ENCODE assay signal across 21 cellular contexts in genomic region chr5:148939676-148940075, GRCh38.
A peak's percentile ranks its signal among the peaks of the same experiment; 100 is the strongest.
DNase-seq lines count a peak whose midpoint lies in the region; ATAC-seq and TF ChIP-seq lines count a peak whose summit lies in the region.
"Had no signal": no experiment of that assay in that cellular context is flagged by ENCODE, and none has a peak within 500 bp of the region (broad histone marks: within the 10 kb centered on the region; RNA-seq: fewer than 3 reads in every experiment).

No MANE protein-coding gene starts in this region.

- H3K9me2 ChIP-seq in hepatocyte (replicated peaks; ENCODE audit: insufficient read depth) = no peaks in the 10 kb centered on the region

- no peaks in the 10 kb centered on the region for H3K27me3 ChIP-seq in hepatocyte
- H3K27me3 ChIP-seq: cardiac muscle cell, gastrocnemius medialis, uterus had no signal

- H3K4me2 ChIP-seq in hepatocyte = no peak overlapping the region

- H3K9me3 ChIP-seq in hepatocyte (ENCODE audit: low read depth) = no peaks in the 10 kb centered on the region
- H3K9me3 ChIP-seq: gastrocnemius medialis, uterus had no signal

- peak overlapping the region; percentile 39 for H3K27ac ChIP-seq in hepatocyte
- H3K27ac ChIP-seq: cardiac muscle cell, gastrocnemius medialis, uterus had no signal

- H3K4me3 Mint-ChIP-seq in HFFc6 = 0 out of 2 replicates have a peak overlapping the region, but pooled peaks have one; percentile 35
- H3K4me3 Mint-ChIP-seq: activated naive CD4-positive, alpha-beta T cell treated with anti-CD3 and anti-CD28 coated beads, Interleukin-2, amount 10 ng/mL, durations not matched to agents 7 days and 5 days; natural killer cell treated with Interleukin-12 subunit alpha and Interleukin-12 subunit beta and Interleukin-15 and Interleukin-18, amount 100 ng/mL, for 72 hours; stimulated activated naive CD8-positive, alpha-beta T cell treated with anti-CD3 and anti-CD28 coated beads, Interleukin-15, amount 100 ng/mL, for 72 hours had no signal

- no peak overlapping the region for H2AFZ ChIP-seq in hepatocyte

- no peaks in the 10 kb centered on the region for H3K9me3 Mint-ChIP-seq in HFFc6
- H3K9me3 Mint-ChIP-seq: activated naive CD4-positive, alpha-beta T cell treated with anti-CD3 and anti-CD28 coated beads, Interleukin-2, amount 10 ng/mL, durations not matched to agents 7 days and 5 days; natural killer cell treated with Interleukin-12 subunit alpha and Interleukin-12 subunit beta and Interleukin-15 and Interleukin-18, amount 100 ng/mL, for 72 hours; stimulated activated naive CD8-positive, alpha-beta T cell treated with anti-CD3 and anti-CD28 coated beads, Interleukin-15, amount 100 ng/mL, for 72 hours had no signal

- no peaks in the 10 kb centered on the region for H4K20me1 ChIP-seq in hepatocyte (ENCODE audit: insufficient read depth, poor library complexity, severe bottlenecking)

- no peaks in the 10 kb centered on the region for H3K4me1 ChIP-seq in hepatocyte (ENCODE audit: insufficient read depth)
- H3K4me1 ChIP-seq: uterus had no signal

- H3K4me3 ChIP-seq in astrocyte of the cerebellum (ENCODE audit: low read depth, low read length) (no peak overlapping the region), hepatocyte (no peak overlapping the region)
- H3K4me3 ChIP-seq: cardiac muscle cell, gastrocnemius medialis, uterus had no signal

- in situ Hi-C loops in astrocyte of the cerebellum (cut with HindIII; ENCODE audit: low sequenced_read_pairs) (loop anchor here (10.0 kb wide), 1 partner anchor 55 kb away; no protein-coding TSS in a partner anchor), KBM-7 (cut with MboI; ENCODE audit: low pct_unique_long_range_greater_than_20kb, low sequenced_read_pairs) (no loop called here)

- peaks cover 50% of the 10 kb centered on the region for H3K4me1 Mint-ChIP-seq in HFFc6 (ENCODE audit: low read depth)
- H3K4me1 Mint-ChIP-seq: activated naive CD4-positive, alpha-beta T cell treated with anti-CD3 and anti-CD28 coated beads, Interleukin-2, amount 10 ng/mL, durations not matched to agents 7 days and 5 days; stimulated activated naive CD8-positive, alpha-beta T cell treated with anti-CD3 and anti-CD28 coated beads, Interleukin-15, amount 100 ng/mL, for 72 hours had no signal

- peak overlapping the region; percentile 61 for H3K27ac Mint-ChIP-seq in HFFc6
- H3K27ac Mint-ChIP-seq: activated naive CD4-positive, alpha-beta T cell treated with anti-CD3 and anti-CD28 coated beads, Interleukin-2, amount 10 ng/mL, durations not matched to agents 7 days and 5 days; natural killer cell treated with Interleukin-12 subunit alpha and Interleukin-12 subunit beta and Interleukin-15 and Interleukin-18, amount 100 ng/mL, for 72 hours; stimulated activated naive CD8-positive, alpha-beta T cell treated with anti-CD3 and anti-CD28 coated beads, Interleukin-15, amount 100 ng/mL, for 72 hours had no signal

- ATAC-seq in GM18519 (IDR thresholded peaks at IDR 0.05; ENCODE audit: low FRiP score, unreplicated experiment) = no peak
- ATAC-seq in HG02588 (IDR thresholded peaks at IDR 0.05; ENCODE audit: unreplicated experiment) = no peak
- ATAC-seq: activated CD4-positive, CD25-positive, alpha-beta regulatory T cell treated with anti-CD3 and anti-CD28 coated beads, Interleukin-2, amount 50 U/mL, for 24 hours; gastrocnemius medialis; natural killer cell treated with Interleukin-12 subunit alpha and Interleukin-12 subunit beta and Interleukin-15 and Interleukin-18, amount 100 ng/mL, for 72 hours; stimulated activated naive CD8-positive, alpha-beta T cell treated with anti-CD3 and anti-CD28 coated beads, Interleukin-15, amount 100 ng/mL, for 72 hours had no signal

- H3K36me3 Mint-ChIP-seq in HFFc6 (ENCODE audit: low read depth) = peaks cover 11% of the 10 kb centered on the region
- H3K36me3 Mint-ChIP-seq: activated naive CD4-positive, alpha-beta T cell treated with anti-CD3 and anti-CD28 coated beads, Interleukin-2, amount 10 ng/mL, durations not matched to agents 7 days and 5 days; natural killer cell treated with Interleukin-12 subunit alpha and Interleukin-12 subunit beta and Interleukin-15 and Interleukin-18, amount 100 ng/mL, for 72 hours had no signal

- H3K27me3 Mint-ChIP-seq in HFFc6 (ENCODE audit: insufficient read depth) = peaks cover 3% of the 10 kb centered on the region
- H3K27me3 Mint-ChIP-seq: natural killer cell treated with Interleukin-12 subunit alpha and Interleukin-12 subunit beta and Interleukin-15 and Interleukin-18, amount 100 ng/mL, for 72 hours had no signal

- no peak for TF ChIP-seq CTCF in HFFc6 (IDR thresholded peaks at IDR 0.05)
- TF ChIP-seq CTCF in astrocyte of the cerebellum (IDR thresholded peaks at IDR 0.05; ENCODE audit: low read depth, low read length, missing control alignments) = no peak
- no peak for TF ChIP-seq CTCF in hepatocyte (IDR thresholded peaks at IDR 0.05; ENCODE audit: poor library complexity)

- peak; percentile 38 for DNase-seq in AG08395 (ENCODE audit: low spot score)
- peak; percentile 74 for DNase-seq in HFFc6
- peak; percentile 19 for DNase-seq in astrocyte of the cerebellum (ENCODE audit: low read depth)
- DNase-seq in hepatocyte (ENCODE audit: low spot score) = peak; percentile 28
- no peak for DNase-seq in KBM-7
- no peak for DNase-seq in GDM1 (lab: John Stamatoyannopoulos, UW)
- DNase-seq: ACHN; activated naive CD4-positive, alpha-beta T cell treated with anti-CD3 and anti-CD28 coated beads, Interleukin-2, amount 10 ng/mL, durations not matched to agents 7 days and 5 days; gastrocnemius medialis; NCI-H1930; NCI-H69; RPMI8226; stimulated activated CD4-positive, alpha-beta T cell treated with anti-CD3 and anti-CD28 coated beads, Interleukin-15, amount 100 ng/mL, for 24 hours; stimulated activated naive CD8-positive, alpha-beta T cell treated with anti-CD3 and anti-CD28 coated beads, Interleukin-15, amount 100 ng/mL, for 72 hours; T-helper 2 cell; uterus had no signal

- H3K79me2 ChIP-seq in hepatocyte = no peaks in the 10 kb centered on the region

- no peaks in the 10 kb centered on the region for H3K36me3 ChIP-seq in hepatocyte (replicated peaks; ENCODE audit: insufficient read depth, low read depth)
- H3K36me3 ChIP-seq: cardiac muscle cell, gastrocnemius medialis, uterus had no signal

- 73% methylated on average over 1 of the region's 1 CpG for WGBS in hepatocyte (ENCODE audit: low lambda C conversion rate, missing lambda C conversion rate)

Comparison
In these comparisons a context has a peak if more than half of its experiments do, and no peak if none do; other contexts are left out.
1. DNase-seq: peak in AG08395 (single experiment), HFFc6 (single experiment), astrocyte of the cerebellum (single experiment) and hepatocyte (single experiment); none in KBM-7 (single experiment) and GDM1 (single experiment).